In the genomic region with DNA sequence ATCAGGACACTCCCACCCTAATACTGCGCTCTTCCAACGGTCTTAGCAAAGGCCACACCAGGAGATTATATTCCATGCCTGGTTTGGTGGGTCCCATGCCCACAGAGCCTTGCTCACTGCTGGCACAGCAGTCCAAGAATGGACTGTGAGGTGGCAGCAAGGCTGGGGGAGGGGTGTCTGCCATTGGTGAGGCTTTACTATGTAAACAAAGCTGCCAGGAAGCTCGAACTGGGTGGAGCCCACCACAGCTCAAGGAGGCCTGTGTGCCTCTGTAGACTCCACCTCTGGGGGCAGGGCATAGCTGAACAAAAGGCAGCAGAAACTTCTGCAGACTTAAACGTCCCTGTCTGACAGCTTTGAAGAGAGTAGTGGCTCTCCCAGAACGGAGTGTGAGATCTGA, we compare ENCODE assay signal across 1 cellular context. TPM values are rescaled to one million over a fixed set of nuclear protein-coding genes. Genes with fewer than 3 reads are reported as not detected.
"Had no signal": no experiment of that assay in that cellular context is flagged by ENCODE, and none has a peak within 500 bp of the region (broad histone marks: within the 10 kb centered on the region; RNA-seq: fewer than 3 reads in every experiment).

No MANE protein-coding gene starts in this region.

RNA-seq across cellular contexts. Expression of gene BHLHE40, which starts 13.2 kb away (rescaled TPM):
- polyA plus RNA-seq: neural cell had no signal
